In the genomic region with DNA sequence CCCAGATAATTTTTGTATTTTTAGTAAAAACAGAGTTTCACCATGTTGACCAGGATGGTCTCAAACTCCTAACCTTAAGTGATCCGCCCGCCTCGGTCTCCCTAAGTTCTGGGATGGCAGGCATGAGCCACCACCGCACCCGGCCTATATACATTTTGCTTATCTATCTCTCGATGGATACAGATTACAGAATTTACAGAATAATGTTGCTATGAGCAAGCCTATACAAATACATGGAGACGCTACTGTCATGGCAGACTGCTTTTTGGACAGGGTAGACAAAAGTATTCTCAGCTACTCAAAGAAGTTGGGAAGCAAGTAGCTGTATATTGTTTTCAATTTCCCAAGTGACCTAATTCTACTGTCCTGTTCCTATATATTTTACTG, we compare ENCODE assay signal across 11 cellular contexts. TPM values are rescaled to one million over a fixed set of nuclear protein-coding genes. Genes with fewer than 3 reads are reported as not detected.
DNase-seq lines count a peak whose midpoint lies in the region; ATAC-seq and TF ChIP-seq lines count a peak whose summit lies in the region.
"Had no signal": no experiment of that assay in that cellular context is flagged by ENCODE, and none has a peak within 500 bp of the region (broad histone marks: within the 10 kb centered on the region; RNA-seq: fewer than 3 reads in every experiment).

No MANE protein-coding gene starts in this region.

- H3K4me2 ChIP-seq in osteoblast (ENCODE audit: insufficient read depth, low read length), result peak overlapping the region; percentile 84

- no peak for DNase-seq in CD4-positive, CD25-positive, alpha-beta regulatory T cell
- DNase-seq in Peyer's patch (peak in 1 of 3 donors; percentile 48), osteoblast (ENCODE audit: insufficient read length, low spot score, missing footprints) (no peak), SK-N-DZ (ENCODE audit: low spot score) (no peak), cortex of kidney (lab: John Stamatoyannopoulos, UW) (no peak)
- DNase-seq in stimulated activated CD4-positive, alpha-beta T cell treated with anti-CD3 and anti-CD28 coated beads, Interleukin-1b, Interleukin-23, amount 100 ng/mL, for 48 hours, result no peak
- DNase-seq in stimulated activated CD4-positive, alpha-beta T cell treated with anti-CD3 and anti-CD28 coated beads, Interleukin-2, amount 100 ng/mL, for 24 hours, result no peak
- DNase-seq: activated effector memory CD4-positive, alpha-beta T cell treated with anti-CD3 and anti-CD28 coated beads, Interleukin-2, amount 50 U/mL, for 16 hours; DND-41 had no signal

- H3K36me3 ChIP-seq in CD4-positive, CD25-positive, alpha-beta regulatory T cell (ENCODE audit: control insufficient read depth, insufficient read depth, low read length), result peaks cover 25% of the 10 kb centered on the region
- H3K36me3 ChIP-seq in Peyer's patch (no peaks in the 10 kb centered on the region), esophagus (ENCODE audit: control insufficient read depth in 2 of 2, insufficient read depth in 2 of 2, low read length in 1 of 2) (no peaks in the 10 kb centered on the region), osteoblast (ENCODE audit: insufficient read depth, low read length) (no peaks in the 10 kb centered on the region)

- H3K27me3 Mint-ChIP-seq in CD4-positive, CD25-positive, alpha-beta regulatory T cell, result no peaks in the 10 kb centered on the region

- peaks cover 0 to 1% (median 0%) of the 10 kb centered on the region in 7 donors for H3K9me3 Mint-ChIP-seq in CD4-positive, CD25-positive, alpha-beta regulatory T cell

- H3K27me3 ChIP-seq in CD4-positive, CD25-positive, alpha-beta regulatory T cell (ENCODE audit: control insufficient read depth, insufficient read depth, low read length), result no peaks in the 10 kb centered on the region
- H3K27me3 ChIP-seq in Peyer's patch, result no peaks in the 10 kb centered on the region
- H3K27me3 ChIP-seq in esophagus (ENCODE audit: control insufficient read depth in 1 of 2, insufficient read depth in 2 of 2, low read length in 2 of 2), result no peaks in the 10 kb centered on the region
- H3K27me3 ChIP-seq in osteoblast (ENCODE audit: insufficient read depth, low read length), result no peaks in the 10 kb centered on the region

- H3K4me1 ChIP-seq in CD4-positive, CD25-positive, alpha-beta regulatory T cell (ENCODE audit: control insufficient read depth, insufficient read depth, low read length, poor library complexity, severe bottlenecking), result peaks cover 29% of the 10 kb centered on the region
- H3K4me1 ChIP-seq in Peyer's patch (peaks cover 0 to 16% (median under 1%) of the 10 kb centered on the region in 4 donors), esophagus (ENCODE audit: control insufficient read depth in 2 of 2, insufficient read depth in 2 of 2, low read length in 1 of 2) (peaks cover 0 to 3% of the 10 kb centered on the region in 2 donors), osteoblast (ENCODE audit: insufficient read depth, low read length) (peaks cover 18% of the 10 kb centered on the region)

- H3K4me1 Mint-ChIP-seq in CD4-positive, CD25-positive, alpha-beta regulatory T cell, result peaks cover 15 to 49% (median 31%) of the 10 kb centered on the region in 4 donors

- H3K27ac ChIP-seq in CD4-positive, CD25-positive, alpha-beta regulatory T cell (ENCODE audit: insufficient read depth, low read length, poor library complexity, severe bottlenecking), result peak overlapping the region; percentile 83
- H3K27ac ChIP-seq in Peyer's patch, result peak overlapping the region; percentile 91 to 99 (median 96)
- H3K27ac ChIP-seq in esophagus (ENCODE audit: low read depth in 2 of 2, low read length in 1 of 2), result peak overlapping the region; percentile 80 to 99
- peak overlapping the region; percentile 56 for H3K27ac ChIP-seq in osteoblast (ENCODE audit: low read depth, low read length)

- peaks cover 20% of the 10 kb centered on the region for H3K36me3 Mint-ChIP-seq in CD4-positive, CD25-positive, alpha-beta regulatory T cell

- peak overlapping the region; percentile 78 to 92 (median 90) for H3K27ac Mint-ChIP-seq in CD4-positive, CD25-positive, alpha-beta regulatory T cell

- peak overlapping the region; percentile 85 to 97 (median 94) for H3K4me3 Mint-ChIP-seq in CD4-positive, CD25-positive, alpha-beta regulatory T cell

- whole genome bisulfite sequencing in esophagus, 2 donors, result 92% methylated on average over 7 of the region's 7 CpGs

- TF ChIP-seq CTCF in Peyer's patch (IDR thresholded peaks at IDR 0.05) (no peak), osteoblast (IDR thresholded peaks at IDR 0.05; ENCODE audit: extremely low read depth, low read depth, low read length) (no peak)

- H4K20me1 ChIP-seq in osteoblast (ENCODE audit: insufficient read depth, low read length), result no peaks in the 10 kb centered on the region

- peak overlapping the region; percentile 34 for H3K4me3 ChIP-seq in CD4-positive, CD25-positive, alpha-beta regulatory T cell (ENCODE audit: low read depth, low read length)
- H3K4me3 ChIP-seq in Peyer's patch, result peak overlapping the region in 1 of 4 donors; percentile 63
- no peak overlapping the region for H3K4me3 ChIP-seq in esophagus (ENCODE audit: low read depth in 1 of 2, low read length in 2 of 2)
- H3K4me3 ChIP-seq in osteoblast (ENCODE audit: insufficient read depth, low read length), result peak overlapping the region; percentile 30

- peak overlapping the region; percentile 71 for H2AFZ ChIP-seq in osteoblast (ENCODE audit: low read length)

- no peak for TF ChIP-seq POLR2A in Peyer's patch (IDR thresholded peaks at IDR 0.05)

- H3K9me3 ChIP-seq in CD4-positive, CD25-positive, alpha-beta regulatory T cell (ENCODE audit: control insufficient read depth in 2 of 2, low read length in 2 of 2), result no peaks in the 10 kb centered on the region
- no peaks in the 10 kb centered on the region for H3K9me3 ChIP-seq in Peyer's patch
- H3K9me3 ChIP-seq in esophagus (ENCODE audit: control insufficient read depth in 2 of 2, insufficient read depth in 1 of 2, low read depth in 1 of 2, low read length in 1 of 2), result no peaks in the 10 kb centered on the region
- H3K9me3 ChIP-seq in osteoblast (ENCODE audit: low read depth, low read length), result no peaks in the 10 kb centered on the region

- no peak for ATAC-seq in CD4-positive, CD25-positive, alpha-beta regulatory T cell (ENCODE audit: low read depth in 2 of 2)
- ATAC-seq: left lobe of liver had no signal

- peaks cover 4% of the 10 kb centered on the region for H3K79me2 ChIP-seq in osteoblast (ENCODE audit: insufficient read depth, low read length)

RNA-seq across cellular contexts. Expression of a gene that starts 1.6 kb away (rescaled TPM):
- 5.5 TPM for total RNA-seq in CD4-positive, CD25-positive, alpha-beta regulatory T cell
- polyA plus RNA-seq in CD4-positive, CD25-positive, alpha-beta regulatory T cell, result 1 to 10 TPM; 2.2 to 4.2 (median 3.5) TPM
- total RNA-seq in Peyer's patch, result 1 to 10 TPM in 2 of 4 donors, under 1 TPM in 1, not detected in 1; 0.88 to 1.7 (median 1.5) TPM
- polyA plus RNA-seq in esophagus, result under 1 TPM; 0.39 to 0.42 TPM
- total RNA-seq in osteoblast, result 0.29 and 0.72 TPM in 2 replicates
- 0.24 and 0.27 TPM in 2 replicates for polyA plus RNA-seq in SK-N-DZ (2014; cell fraction: cytosol; rRNA removed)
- 0.10 and 0.12 TPM in 2 replicates for polyA plus RNA-seq in SK-N-DZ (2014; cell fraction: nucleus; rRNA removed)

RNA-seq across cellular contexts. Expression of a gene that starts 1.9 kb away (rescaled TPM):
- total RNA-seq in CD4-positive, CD25-positive, alpha-beta regulatory T cell, result 30.6 TPM
- polyA plus RNA-seq in CD4-positive, CD25-positive, alpha-beta regulatory T cell, result 10 to 100 TPM; 65.7 to 93.0 (median 80.5) TPM
- total RNA-seq in Peyer's patch (100 to 1,000 TPM in 1 of 4 donors, 10 to 100 TPM in 3; 38.1 to 123 (median 67.0) TPM), osteoblast (33.3 and 36.9 TPM in 2 replicates)
- 100 to 1,000 TPM; 105 to 125 TPM for polyA plus RNA-seq in esophagus
- 4.6 and 6.6 TPM in 2 replicates for polyA plus RNA-seq in SK-N-DZ (2014; cell fraction: cytosol; rRNA removed)
- polyA plus RNA-seq in SK-N-DZ (2014; cell fraction: nucleus; rRNA removed), result 0.94 and 3.3 TPM in 2 replicates

RNA-seq across cellular contexts. Expression of a gene that starts 6.7 kb away (rescaled TPM):
- 29.3 TPM for total RNA-seq in CD4-positive, CD25-positive, alpha-beta regulatory T cell
- 100 to 1,000 TPM in 1 of 4 donors, 10 to 100 TPM in 3; 80.0 to 122 (median 87.5) TPM for polyA plus RNA-seq in CD4-positive, CD25-positive, alpha-beta regulatory T cell
- total RNA-seq in Peyer's patch (10 to 100 TPM; 11.8 to 42.9 (median 19.1) TPM), osteoblast (18.3 and 22.4 TPM in 2 replicates)
- polyA plus RNA-seq in esophagus, result 10 to 100 TPM; 25.6 to 42.9 TPM
- polyA plus RNA-seq in SK-N-DZ (2014; cell fraction: cytosol; rRNA removed), result 189 and 213 TPM in 2 replicates
- polyA plus RNA-seq in SK-N-DZ (2014; cell fraction: nucleus; rRNA removed), result 95.0 and 96.4 TPM in 2 replicates

RNA-seq across cellular contexts. Expression of a gene that starts 14.1 kb away (rescaled TPM):
- 27.3 TPM for total RNA-seq in CD4-positive, CD25-positive, alpha-beta regulatory T cell
- 1 to 10 TPM; 2.3 to 6.8 (median 3.0) TPM for polyA plus RNA-seq in CD4-positive, CD25-positive, alpha-beta regulatory T cell
- total RNA-seq in Peyer's patch (100 to 1,000 TPM in 3 of 4 donors, 10 to 100 TPM in 1; 85.7 to 199 (median 146) TPM), osteoblast (45.7 and 59.7 TPM in 2 replicates)
- polyA plus RNA-seq in esophagus, result 100 to 1,000 TPM in 1 of 2 donors, 10 to 100 TPM in 1; 26.9 to 103 TPM
- 123 and 146 TPM in 2 replicates for polyA plus RNA-seq in SK-N-DZ (2014; cell fraction: cytosol; rRNA removed)
- polyA plus RNA-seq in SK-N-DZ (2014; cell fraction: nucleus; rRNA removed), result 56.5 and 70.3 TPM in 2 replicates

RNA-seq across cellular contexts. Expression of a gene that starts 17.9 kb away (rescaled TPM):
- 63.4 TPM for total RNA-seq in CD4-positive, CD25-positive, alpha-beta regulatory T cell
- 10 to 100 TPM; 27.1 to 45.1 (median 29.9) TPM for polyA plus RNA-seq in CD4-positive, CD25-positive, alpha-beta regulatory T cell
- 10 to 100 TPM; 33.9 to 53.6 (median 44.7) TPM for total RNA-seq in Peyer's patch
- 10 to 100 TPM; 35.7 to 37.3 TPM for polyA plus RNA-seq in esophagus
- 40.1 and 42.0 TPM in 2 replicates for total RNA-seq in osteoblast
- polyA plus RNA-seq in SK-N-DZ (2014; cell fraction: cytosol; rRNA removed), result 81.7 and 91.7 TPM in 2 replicates
- 194 and 278 TPM in 2 replicates for polyA plus RNA-seq in SK-N-DZ (2014; cell fraction: nucleus; rRNA removed)

Comparison
In these comparisons a context has a peak if more than half of its experiments do, and no peak if none do; other contexts are left out.
1. H3K4me3 ChIP-seq: peak in CD4-positive, CD25-positive, alpha-beta regulatory T cell (single experiment) and osteoblast (single experiment); none in esophagus (0 of 2).
2. Peak in every context shown above with its lines, with median percentiles within 50 percentile points of each other: H3K27ac ChIP-seq.